38 cellular contexts compared by ENCODE assay signal in the genomic region with DNA sequence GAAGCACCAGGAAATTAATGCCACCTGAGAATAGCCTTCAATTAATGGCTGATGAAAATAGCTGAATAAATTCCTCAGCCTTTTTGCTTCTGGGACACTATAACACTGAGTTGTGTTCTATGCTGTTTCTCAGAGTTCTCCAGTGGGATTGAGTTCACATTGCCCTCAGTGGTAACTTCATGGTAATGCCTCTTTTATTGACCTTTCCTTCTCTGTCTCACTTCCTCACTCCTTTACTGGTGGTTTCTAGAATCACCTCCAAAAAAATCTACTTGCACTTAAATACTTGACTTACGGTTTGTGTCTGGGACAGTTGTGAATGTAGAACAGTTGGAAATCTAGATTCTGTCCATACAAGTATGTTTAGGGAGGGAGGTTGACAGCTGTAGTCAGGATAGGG.
"Had no signal": no experiment of that assay in that cellular context is flagged by ENCODE, and none has a peak within 500 bp of the region (broad histone marks: within the 10 kb centered on the region; RNA-seq: fewer than 3 reads in every experiment).

No MANE protein-coding gene starts in this region.

- H3K4me3 ChIP-seq: adrenal gland, ascending aorta, body of pancreas, breast epithelium, cardiac muscle cell had no signal

- ATAC-seq: activated naive CD4-positive, alpha-beta T cell treated with anti-CD3 and anti-CD28 coated beads, Interleukin-2, amount 50 U/mL, for 72 hours; activated naive CD8-positive, alpha-beta T cell treated with anti-CD3 and anti-CD28 coated beads, Interleukin-2, amount 50 U/mL, for 24 hours; activated T-cell treated with anti-CD3 and anti-CD28 coated beads, Interleukin-2, amount 50 U/mL, for 4 hours; activated T-cell treated with anti-CD3 and anti-CD28 coated beads, Interleukin-2, amount 50 U/mL, for 72 hours; activated T-helper 17 cell treated with anti-CD3 and anti-CD28 coated beads, Interleukin-2, amount 50 U/mL, for 72 hours; body of pancreas had no signal

- H3K27me3 ChIP-seq: ascending aorta, body of pancreas, brain microvascular endothelial cell, cardiac muscle cell had no signal

- H3K27ac Mint-ChIP-seq: activated naive CD4-positive, alpha-beta T cell treated with anti-CD3 and anti-CD28 coated beads for 36 hours; activated naive CD4-positive, alpha-beta T cell treated with anti-CD3 and anti-CD28 coated beads, Interleukin-2, amount 10 ng/mL, durations not matched to agents 7 days and 5 days; activated naive CD4-positive, alpha-beta T cell treated with anti-CD3 and anti-CD28 coated beads, Interleukin-2, amount 50 U/mL, for 24 hours; activated naive CD4-positive, alpha-beta T cell treated with anti-CD3 and anti-CD28 coated beads, Interleukin-2, amount 50 U/mL, for 72 hours; activated naive CD8-positive, alpha-beta T cell; activated naive CD8-positive, alpha-beta T cell treated with anti-CD3 and anti-CD28 coated beads for 36 hours; activated naive CD8-positive, alpha-beta T cell treated with anti-CD3 and anti-CD28 coated beads, Interleukin-2, amount 10 ng/mL, durations not matched to agents 7 days and 5 days; activated naive CD8-positive, alpha-beta T cell treated with anti-CD3 and anti-CD28 coated beads, Interleukin-2, amount 50 U/mL, for 24 hours; activated T-cell treated with anti-CD3 and anti-CD28 coated beads, Interleukin-2, amount 50 U/mL, for 24 hours; activated T-cell treated with anti-CD3 and anti-CD28 coated beads, Interleukin-2, amount 50 U/mL, for 72 hours; activated T-helper 1 cell treated with anti-CD3 and anti-CD28 coated beads, Interleukin-12 subunit alpha, Interleukin-12 subunit beta, Interleukin-2, Interleukin-4 antibody, amounts not matched to agents 30 ng/mL and 10 ng/mL and 1 ng/mL, durations not matched to agents 14 hours and 24 hours and 36 hours; activated T-helper 17 cell treated with anti-CD3 and anti-CD28 coated beads, Interleukin-2, amount 50 U/mL, for 72 hours; activated T-helper 2 cell treated with anti-CD3 and anti-CD28 coated beads, Interferon-gamma antibody, Interleukin-2, Interleukin-4, amounts not matched to agents 10 μg/mL and 5 μg/mL and 100 μg/mL, durations not matched to agents 14 hours and 24 hours and 36 hours; brain had no signal

- H3K36me3 ChIP-seq: adrenal gland, ascending aorta, brain microvascular endothelial cell, breast epithelium, cardiac muscle cell had no signal

- H3K4me1 Mint-ChIP-seq: activated naive CD4-positive, alpha-beta T cell treated with anti-CD3 and anti-CD28 coated beads, Interleukin-2, amount 10 ng/mL, durations not matched to agents 7 days and 5 days; activated naive CD4-positive, alpha-beta T cell treated with anti-CD3 and anti-CD28 coated beads, Interleukin-2, amount 50 U/mL, for 24 hours; activated naive CD8-positive, alpha-beta T cell treated with anti-CD3 and anti-CD28 coated beads for 36 hours; activated naive CD8-positive, alpha-beta T cell treated with anti-CD3 and anti-CD28 coated beads, Interleukin-2, amount 10 ng/mL, durations not matched to agents 7 days and 5 days; activated naive CD8-positive, alpha-beta T cell treated with anti-CD3 and anti-CD28 coated beads, Interleukin-2, amount 50 U/mL, for 24 hours; activated T-helper 17 cell treated with anti-CD3 and anti-CD28 coated beads, Interleukin-2, amount 50 U/mL, for 72 hours; brain had no signal

- H3K4me1 ChIP-seq: adrenal gland, ascending aorta, body of pancreas, breast epithelium had no signal

- H3K9me3 ChIP-seq: adrenal gland, ascending aorta, body of pancreas, breast epithelium had no signal

- H3K27me3 Mint-ChIP-seq: activated naive CD4-positive, alpha-beta T cell treated with anti-CD3 and anti-CD28 coated beads, Interleukin-2, amount 10 ng/mL, durations not matched to agents 7 days and 5 days; activated naive CD4-positive, alpha-beta T cell treated with anti-CD3 and anti-CD28 coated beads, Interleukin-2, amount 50 U/mL, for 24 hours; activated naive CD8-positive, alpha-beta T cell; activated naive CD8-positive, alpha-beta T cell treated with anti-CD3 and anti-CD28 coated beads for 36 hours; activated naive CD8-positive, alpha-beta T cell treated with anti-CD3 and anti-CD28 coated beads, Interleukin-2, amount 50 U/mL, for 24 hours; activated T-helper 17 cell treated with anti-CD3 and anti-CD28 coated beads, Interleukin-2, amount 50 U/mL, for 72 hours; central memory CD8-positive, alpha-beta T cell had no signal

- H3K9me3 Mint-ChIP-seq: activated naive CD4-positive, alpha-beta T cell treated with anti-CD3 and anti-CD28 coated beads for 36 hours; activated naive CD4-positive, alpha-beta T cell treated with anti-CD3 and anti-CD28 coated beads, Interleukin-2, amount 10 ng/mL, durations not matched to agents 7 days and 5 days; activated naive CD4-positive, alpha-beta T cell treated with anti-CD3 and anti-CD28 coated beads, Interleukin-2, amount 50 U/mL, for 24 hours; activated naive CD8-positive, alpha-beta T cell treated with anti-CD3 and anti-CD28 coated beads for 36 hours; activated naive CD8-positive, alpha-beta T cell treated with anti-CD3 and anti-CD28 coated beads, Interleukin-2, amount 50 U/mL, for 24 hours; activated T-cell treated with anti-CD3 and anti-CD28 coated beads, Interleukin-2, amount 50 U/mL, for 24 hours; activated T-cell treated with anti-CD3 and anti-CD28 coated beads, Interleukin-2, amount 50 U/mL, for 4 hours; activated T-helper 1 cell treated with anti-CD3 and anti-CD28 coated beads, Interleukin-12 subunit alpha, Interleukin-12 subunit beta, Interleukin-2, Interleukin-4 antibody, amounts not matched to agents 30 ng/mL and 10 ng/mL and 1 ng/mL, durations not matched to agents 14 hours and 24 hours and 36 hours; activated T-helper 17 cell treated with anti-CD3 and anti-CD28 coated beads, Interleukin-2, amount 50 U/mL, for 72 hours; activated T-helper 2 cell treated with anti-CD3 and anti-CD28 coated beads, Interferon-gamma antibody, Interleukin-2, Interleukin-4, amounts not matched to agents 10 μg/mL and 5 μg/mL and 100 μg/mL, durations not matched to agents 14 hours and 24 hours and 36 hours; central memory CD8-positive, alpha-beta T cell had no signal

- H3K4me3 Mint-ChIP-seq: activated naive CD4-positive, alpha-beta T cell treated with anti-CD3 and anti-CD28 coated beads for 36 hours; activated naive CD4-positive, alpha-beta T cell treated with anti-CD3 and anti-CD28 coated beads, Interleukin-2, amount 10 ng/mL, durations not matched to agents 7 days and 5 days; activated naive CD4-positive, alpha-beta T cell treated with anti-CD3 and anti-CD28 coated beads, Interleukin-2, amount 50 U/mL, for 24 hours; activated naive CD8-positive, alpha-beta T cell; activated naive CD8-positive, alpha-beta T cell treated with anti-CD3 and anti-CD28 coated beads for 36 hours; activated naive CD8-positive, alpha-beta T cell treated with anti-CD3 and anti-CD28 coated beads, Interleukin-2, amount 10 ng/mL, durations not matched to agents 7 days and 5 days; activated naive CD8-positive, alpha-beta T cell treated with anti-CD3 and anti-CD28 coated beads, Interleukin-2, amount 50 U/mL, for 24 hours; activated T-cell treated with anti-CD3 and anti-CD28 coated beads, Interleukin-2, amount 50 U/mL, for 24 hours; activated T-cell treated with anti-CD3 and anti-CD28 coated beads, Interleukin-2, amount 50 U/mL, for 4 hours; activated T-cell treated with anti-CD3 and anti-CD28 coated beads, Interleukin-2, amount 50 U/mL, for 72 hours; activated T-helper 1 cell treated with anti-CD3 and anti-CD28 coated beads, Interleukin-12 subunit alpha, Interleukin-12 subunit beta, Interleukin-2, Interleukin-4 antibody, amounts not matched to agents 30 ng/mL and 10 ng/mL and 1 ng/mL, durations not matched to agents 14 hours and 24 hours and 36 hours; activated T-helper 17 cell treated with anti-CD3 and anti-CD28 coated beads, Interleukin-2, amount 50 U/mL, for 72 hours; brain; central memory CD8-positive, alpha-beta T cell had no signal

- DNase-seq: activated effector memory CD4-positive, alpha-beta T cell treated with anti-CD3 and anti-CD28 coated beads, Interleukin-2, amount 50 U/mL, for 16 hours; activated effector memory CD4-positive, alpha-beta T cell treated with Interleukin-2 at 50 U/mL for 16 hours; activated gamma-delta T cell; activated gamma-delta T cell treated with Interleukin-2 at 50 U/mL for 16 hours; activated naive CD4-positive, alpha-beta T cell; activated naive CD4-positive, alpha-beta T cell treated with anti-CD3 and anti-CD28 coated beads for 36 hours; activated naive CD4-positive, alpha-beta T cell treated with anti-CD3 and anti-CD28 coated beads, Interleukin-2, amount 10 ng/mL, durations not matched to agents 7 days and 5 days; activated naive CD4-positive, alpha-beta T cell treated with anti-CD3 and anti-CD28 coated beads, Interleukin-2, amount 50 U/mL, for 16 hours; activated naive CD4-positive, alpha-beta T cell treated with Interleukin-2 at 50 U/mL for 16 hours; activated naive CD8-positive, alpha-beta T cell treated with anti-CD3 and anti-CD28 coated beads for 36 hours; activated naive CD8-positive, alpha-beta T cell treated with anti-CD3 and anti-CD28 coated beads, Interleukin-2, amount 10 ng/mL, durations not matched to agents 7 days and 5 days; activated naive CD8-positive, alpha-beta T cell treated with anti-CD3 and anti-CD28 coated beads, Interleukin-2, amount 50 U/mL, for 24 hours; activated T-cell treated with anti-CD3 and anti-CD28 coated beads, Interleukin-2, amount 50 U/mL, for 1 hour; activated T-cell treated with anti-CD3 and anti-CD28 coated beads, Interleukin-2, amount 50 U/mL, for 24 hours; activated T-cell treated with anti-CD3 and anti-CD28 coated beads, Interleukin-2, amount 50 U/mL, for 4 hours; activated T-cell treated with anti-CD3 and anti-CD28 coated beads, Interleukin-2, amount 50 U/mL, for 48 hours; activated T-cell treated with anti-CD3 and anti-CD28 coated beads, Interleukin-2, amount 50 U/mL, for 72 hours; adrenal gland; amniotic stem cell; amygdala; anterior cingulate cortex; aorta; body of pancreas; brain microvascular endothelial cell; caudate nucleus; central memory CD4-positive, alpha-beta T cell; cerebellar nuclear complex had no signal

- H3K36me3 Mint-ChIP-seq: activated naive CD4-positive, alpha-beta T cell treated with anti-CD3 and anti-CD28 coated beads, Interleukin-2, amount 50 U/mL, for 24 hours; activated naive CD4-positive, alpha-beta T cell treated with anti-CD3 and anti-CD28 coated beads, Interleukin-2, amount 50 U/mL, for 72 hours; activated naive CD8-positive, alpha-beta T cell; activated naive CD8-positive, alpha-beta T cell treated with anti-CD3 and anti-CD28 coated beads for 36 hours; activated naive CD8-positive, alpha-beta T cell treated with anti-CD3 and anti-CD28 coated beads, Interleukin-2, amount 10 ng/mL, durations not matched to agents 7 days and 5 days; brain had no signal

- H3K27ac ChIP-seq: adrenal gland, ascending aorta, body of pancreas, brain microvascular endothelial cell, breast epithelium, cardiac muscle cell had no signal
